ENCODE assay signal across 9 cellular contexts in genomic region chr11:69636512-69636866, GRCh38. TPM values are rescaled to one million over a fixed set of nuclear protein-coding genes. Genes with fewer than 3 reads are reported as not detected.
DNase-seq lines count a peak whose midpoint lies in the region; ATAC-seq, FAIRE-seq and TF ChIP-seq lines count a peak whose summit lies in the region.
"Had no signal": no experiment of that assay in that cellular context is flagged by ENCODE, and none has a peak within 500 bp of the region (broad histone marks: within the 10 kb centered on the region; RNA-seq: fewer than 3 reads in every experiment).

No MANE protein-coding gene starts in this region.

- peak overlapping the region; percentile 66 to 93 (median 84) for H3K27ac ChIP-seq in esophagus squamous epithelium

- no peaks in the 10 kb centered on the region for H3K36me3 Mint-ChIP-seq in activated naive CD4-positive, alpha-beta T cell treated with anti-CD3 and anti-CD28 coated beads, Interleukin-2, amount 50 U/mL, for 72 hours

- FAIRE-seq in urothelium cell line (lab: Jason Lieb, UNC) (no peak), GM12892 (lab: Jason Lieb, UNC) (no peak)
- FAIRE-seq: colon had no signal

- intact Hi-C loops in esophagus squamous epithelium (cut with DNase I) = no loop called here

- POLR2A ChIA-PET in BJ (lab: Charles Lee) = no interaction called here

- no peaks in the 10 kb centered on the region for H3K9me3 ChIP-seq in esophagus squamous epithelium

- H3K4me3 ChIP-seq in BJ (ENCODE audit: low read depth, low read length) = peak overlapping the region; percentile 32
- peak overlapping the region; percentile 42 to 84 (median 82) for H3K4me3 ChIP-seq in esophagus squamous epithelium

- H3K27me3 ChIP-seq in BJ (ENCODE audit: control insufficient read depth, insufficient read depth, low read length) (no peaks in the 10 kb centered on the region), esophagus squamous epithelium (peaks cover 0 to 57% (median 0%) of the 10 kb centered on the region in 4 donors)

- TF ChIP-seq CTCF in BJ (IDR thresholded peaks at IDR 0.05; ENCODE audit: insufficient read depth, low read depth, low read length) (no peak), esophagus squamous epithelium (IDR thresholded peaks at IDR 0.05) (no peak)

- no peak for ATAC-seq in activated naive CD4-positive, alpha-beta T cell treated with anti-CD3 and anti-CD28 coated beads, Interleukin-2, amount 50 U/mL, for 72 hours
- no peak for ATAC-seq in HG03457 (IDR thresholded peaks at IDR 0.05; ENCODE audit: unreplicated experiment)

- peak in 1 of 4 donors; percentile 44 for TF ChIP-seq POLR2A in esophagus squamous epithelium (IDR thresholded peaks at IDR 0.05)
- no peak for TF ChIP-seq POLR2A in GM12892 (IDR thresholded peaks at IDR 0.05; ENCODE audit: low read depth, low read length)

- no peak overlapping the region for H3K27ac Mint-ChIP-seq in activated naive CD4-positive, alpha-beta T cell treated with anti-CD3 and anti-CD28 coated beads, Interleukin-2, amount 50 U/mL, for 72 hours

- WGBS in esophagus squamous epithelium, 2 donors = 11% methylated on average over 15 of the region's 43 CpGs; no CpG with 5 or more reads in 1 of the 2 donors

- CTCF ChIA-PET in BJ (lab: Yijun Ruan, JAX) = interaction anchor here (0.7 to 1.0 kb wide), 2 partner anchors 15 to 174 kb away, joined by 3 read pairs; no protein-coding TSS in a partner anchor

- H3K9me3 Mint-ChIP-seq in activated naive CD4-positive, alpha-beta T cell treated with anti-CD3 and anti-CD28 coated beads, Interleukin-2, amount 50 U/mL, for 72 hours = no peaks in the 10 kb centered on the region

- DNase-seq in BJ (ENCODE audit: low read depth) (peak; percentile 53), NCI-H526 treated with DMSO at 0.1 percent for 48 hours (lab: John Stamatoyannopoulos, UW) (peak; percentile 69), esophagus squamous epithelium (lab: John Stamatoyannopoulos, UW) (no peak), mucosa of gallbladder (ENCODE audit: low spot score) (peak; percentile 82), urothelium cell line (ENCODE audit: low spot score) (no peak), GM12892 (ENCODE audit: insufficient read length) (no peak)
- no peak for DNase-seq in activated naive CD4-positive, alpha-beta T cell treated with anti-CD3 and anti-CD28 coated beads, Interleukin-2, amount 50 U/mL, for 72 hours (ENCODE audit: low spot score in 2 of 2)

- peaks cover 33 to 57% (median 41%) of the 10 kb centered on the region in 3 donors for H3K4me1 ChIP-seq in esophagus squamous epithelium

- H3K36me3 ChIP-seq in BJ (ENCODE audit: control insufficient read depth, insufficient read depth, low read length) = no peaks in the 10 kb centered on the region
- H3K36me3 ChIP-seq in esophagus squamous epithelium = no peaks in the 10 kb centered on the region

RNA-seq across cellular contexts. Expression of gene CCND1, which starts 4.5 kb away (rescaled TPM):
- 186 and 307 TPM in 2 replicates for polyA plus RNA-seq in BJ (2011; rRNA removed)
- polyA minus RNA-seq in BJ (2011; rRNA and poly(A)+ RNA removed) = 448 and 688 TPM in 2 replicates
- total RNA-seq in esophagus squamous epithelium (100 to 1,000 TPM in 3 of 4 donors, 10 to 100 TPM in 1; 64.1 to 216 (median 145) TPM), mucosa of gallbladder (181 TPM)
- under 1 TPM; 0.16 to 0.39 TPM for total RNA-seq in activated naive CD4-positive, alpha-beta T cell treated with anti-CD3 and anti-CD28 coated beads, Interleukin-2, amount 50 U/mL, for 72 hours
- polyA plus RNA-seq in GM12892 (2012; ENCODE audit: missing spikeins) = 1.5 TPM

RNA-seq across cellular contexts. Expression of gene LTO1, which starts 38.7 kb away (rescaled TPM):
- polyA plus RNA-seq in BJ (2011; rRNA removed) = 13.7 and 14.5 TPM in 2 replicates
- 6.7 and 7.5 TPM in 2 replicates for polyA minus RNA-seq in BJ (2011; rRNA and poly(A)+ RNA removed)
- total RNA-seq in esophagus squamous epithelium (10 to 100 TPM; 16.5 to 29.2 (median 19.3) TPM), mucosa of gallbladder (24.5 TPM)
- 10 to 100 TPM; 19.1 to 21.0 TPM for total RNA-seq in activated naive CD4-positive, alpha-beta T cell treated with anti-CD3 and anti-CD28 coated beads, Interleukin-2, amount 50 U/mL, for 72 hours
- polyA plus RNA-seq in GM12892 (2012; ENCODE audit: missing spikeins) = 9.1 TPM

Comparison
In these comparisons a context has a peak if more than half of its experiments do, and no peak if none do; other contexts are left out.
1. DNase-seq: peak in BJ (single experiment), NCI-H526 treated with DMSO at 0.1 percent for 48 hours (single experiment) and mucosa of gallbladder (single experiment); none in esophagus squamous epithelium (single experiment), activated naive CD4-positive, alpha-beta T cell treated with anti-CD3 and anti-CD28 coated beads, Interleukin-2, amount 50 U/mL, for 72 hours (0 of 2), urothelium cell line (single experiment) and GM12892 (single experiment).
2. RNA of gene CCND1, which starts 4.5 kb away (total RNA-seq): 64.1 to 216 TPM in esophagus squamous epithelium and 181 TPM in mucosa of gallbladder (single experiment); 0.16 to 0.39 TPM in activated naive CD4-positive, alpha-beta T cell treated with anti-CD3 and anti-CD28 coated beads, Interleukin-2, amount 50 U/mL, for 72 hours; every median in the first group is over 10 times any median in the second.